Comparison of ENCODE assay signal across 15 cellular contexts in the genomic region with DNA sequence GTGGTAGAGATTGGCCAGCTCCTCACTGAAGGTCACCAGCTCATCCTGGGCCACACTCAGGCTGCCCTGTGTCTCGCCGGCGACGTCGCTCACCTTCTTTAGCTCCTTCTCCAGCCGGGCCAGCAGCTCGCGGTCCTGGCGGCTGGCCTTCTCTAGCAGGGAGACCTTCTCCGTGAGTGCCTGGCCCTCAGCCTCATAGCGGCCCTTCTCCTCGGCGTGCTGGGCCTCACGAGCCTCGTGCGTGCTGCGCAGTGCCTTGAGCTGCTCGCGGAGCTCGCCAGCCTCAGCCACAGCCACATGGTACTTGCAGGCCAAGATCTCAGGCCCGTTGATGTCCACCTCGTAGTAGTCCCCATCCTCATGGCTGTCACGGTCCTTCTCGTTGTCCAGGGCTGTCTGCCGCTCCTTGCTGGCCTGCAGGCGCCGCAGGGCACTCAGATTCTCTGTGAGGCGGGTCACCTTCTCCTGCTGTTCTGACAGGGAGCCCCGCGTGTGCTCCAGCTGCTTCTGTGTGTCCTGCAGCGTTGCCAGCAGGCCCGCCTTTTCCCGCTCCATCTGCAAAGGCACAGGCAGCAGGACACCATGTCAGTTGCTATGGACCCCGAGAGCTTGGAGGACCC.
"Had no signal": no experiment of that assay in that cellular context is flagged by ENCODE, and none has a peak within 500 bp of the region (broad histone marks: within the 10 kb centered on the region; RNA-seq: fewer than 3 reads in every experiment).

No MANE protein-coding gene starts in this region.

- H3K27ac Mint-ChIP-seq: activated naive CD4-positive, alpha-beta T cell treated with anti-CD3 and anti-CD28 coated beads, Interleukin-2, amount 50 U/mL, for 72 hours; dendritic cell treated with granulocyte-macrophage colony-stimulating factor and Interleukin-4, amounts not matched to agents 40 ng/mL and 50 ng/mL, for 4 days had no signal

- H3K4me3 Mint-ChIP-seq: activated B cell treated with CpG ODN at 0.5 μM for 24 hours; dendritic cell treated with granulocyte-macrophage colony-stimulating factor and Interleukin-4, amounts not matched to agents 40 ng/mL and 50 ng/mL, for 4 days; immature natural killer cell; naive thymus-derived CD8-positive, alpha-beta T cell had no signal

- H3K9me3 Mint-ChIP-seq: activated B cell treated with CpG ODN at 0.5 μM for 24 hours; activated naive CD4-positive, alpha-beta T cell treated with anti-CD3 and anti-CD28 coated beads, Interleukin-2, amount 50 U/mL, for 72 hours; dendritic cell treated with granulocyte-macrophage colony-stimulating factor and Interleukin-4, amounts not matched to agents 40 ng/mL and 50 ng/mL, for 4 days; immature natural killer cell; naive thymus-derived CD8-positive, alpha-beta T cell had no signal

- ATAC-seq: activated naive CD4-positive, alpha-beta T cell treated with anti-CD3 and anti-CD28 coated beads, Interleukin-2, amount 50 U/mL, for 72 hours; heart right ventricle; naive thymus-derived CD8-positive, alpha-beta T cell; pancreas had no signal

- DNase-seq: activated B cell treated with CpG ODN at 0.5 μM for 24 hours; activated CD4-positive, alpha-beta T cell treated with anti-CD3 and anti-CD28 coated beads for 48 hours; activated gamma-delta T cell treated with Interleukin-2 at 50 U/mL for 16 hours; effector CD8-positive, alpha-beta T cell; heart right ventricle; immature natural killer cell; kidney glomerular epithelial cell; naive thymus-derived CD8-positive, alpha-beta T cell; sigmoid colon; stimulated activated CD4-positive, alpha-beta T cell treated with anti-CD3 and anti-CD28 coated beads, Interleukin-4, amount 100 ng/mL, for 4 hours; stimulated activated naive CD4-positive, alpha-beta T cell; thyroid gland had no signal

- H3K27me3 Mint-ChIP-seq: activated B cell treated with CpG ODN at 0.5 μM for 24 hours; dendritic cell treated with granulocyte-macrophage colony-stimulating factor and Interleukin-4, amounts not matched to agents 40 ng/mL and 50 ng/mL, for 4 days; naive thymus-derived CD8-positive, alpha-beta T cell had no signal
